Comparison of ENCODE assay signal across 2 cellular contexts in genomic region chr10:49066944-49067730, GRCh38.
TF ChIP-seq lines count a peak whose summit lies in the region.

No MANE protein-coding gene starts in this region.

TF ChIP-seq in HEK293, 187 proteins besides CTCF, POLR2A, EP300 and RAD21:
- no peak for TF ChIP-seq ZNF514 (tag by site-specific recombination; IDR thresholded peaks at IDR 0.05)
- TF ChIP-seq ZNF768 (tag by site-specific recombination; IDR thresholded peaks at IDR 0.05): 0 out of 2 replicates have a peak, but pooled peaks have one; percentile 8

TF ChIP-seq in K562, 482 proteins besides CTCF, POLR2A, EP300 and RAD21:
- no peak for TF ChIP-seq ZKSCAN3 (CRISPR knock-in tag; IDR thresholded peaks at IDR 0.05)
- TF ChIP-seq TFAP4 (CRISPR knock-in tag; IDR thresholded peaks at IDR 0.05; ENCODE audit: borderline replicate concordance): no peak
- TF ChIP-seq CEBPG (CRISPR knock-in tag; IDR thresholded peaks at IDR 0.05): no peak
- TF ChIP-seq CEBPG (tag; conservative IDR thresholded peaks at IDR 0.05 in 1 of 2, IDR thresholded peaks at IDR 0.05 in 1 of 2): peak; percentile 50 to 80
- no peak for TF ChIP-seq ZNF76 (CRISPR knock-in tag; IDR thresholded peaks at IDR 0.05; ENCODE audit: borderline replicate concordance)
- TF ChIP-seq CEBPB (tag; IDR thresholded peaks at IDR 0.05): peak; percentile 85
- TF ChIP-seq ZBTB11 (CRISPR knock-in tag; IDR thresholded peaks at IDR 0.05): no peak
- no peak for TF ChIP-seq ASH1L (IDR thresholded peaks at IDR 0.05; ENCODE audit: borderline replicate concordance, low read depth, partially characterized antibody)
- no peak for TF ChIP-seq RNF219 (CRISPR knock-in tag; IDR thresholded peaks at IDR 0.05)
- TF ChIP-seq SOX6 (IDR thresholded peaks at IDR 0.05): no peak
